ENCODE assay signal across 8 cellular contexts in the genomic region with DNA sequence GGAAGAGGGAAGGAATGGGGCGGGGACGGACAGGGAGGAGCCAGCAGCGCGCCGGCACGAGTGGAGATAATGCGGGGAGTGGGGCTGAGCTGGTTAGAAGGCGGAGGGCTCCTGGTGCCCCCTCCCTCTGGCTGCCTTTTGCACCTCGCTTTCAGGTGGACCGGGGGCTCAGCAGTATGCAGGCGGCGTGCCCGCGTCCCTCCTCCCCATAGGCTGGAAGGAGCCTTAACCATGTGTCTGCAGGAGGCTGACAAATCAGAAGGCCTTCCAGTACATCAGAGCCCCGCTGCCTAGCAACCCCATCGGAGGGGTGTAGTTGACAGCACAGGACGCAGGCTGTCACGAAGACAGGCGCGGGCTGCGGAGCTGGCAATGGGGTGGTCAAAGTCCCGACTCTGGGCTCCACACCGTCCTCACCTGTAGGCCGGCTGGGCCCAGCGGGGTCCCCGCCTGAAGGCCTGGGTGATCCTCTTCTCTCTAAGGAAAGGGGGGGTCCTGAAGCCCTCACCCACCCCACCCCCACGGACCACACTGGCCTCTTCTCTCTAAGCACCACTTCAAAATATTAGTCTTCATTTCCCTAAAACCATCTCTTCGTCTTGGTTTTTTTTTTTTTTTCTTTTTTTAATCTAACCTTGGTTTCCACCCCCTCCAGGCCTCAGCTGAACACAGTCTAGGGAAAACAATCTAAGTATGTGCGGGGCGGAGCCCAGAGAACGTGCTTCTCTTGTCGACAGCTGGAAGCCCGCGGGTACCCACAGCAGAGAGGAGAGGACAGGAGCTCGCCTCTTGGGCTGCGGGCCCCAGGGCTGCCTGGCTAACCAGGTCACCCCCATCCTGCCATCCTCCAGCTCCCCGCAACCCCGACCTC. TPM values are rescaled to one million over a fixed set of nuclear protein-coding genes. Genes with fewer than 3 reads are reported as not detected.
DNase-seq lines count a peak whose midpoint lies in the region; ATAC-seq and TF ChIP-seq lines count a peak whose summit lies in the region.

No MANE protein-coding gene starts in this region.

- WGBS in esophagus squamous epithelium, 2 donors: 15 to 22% methylated on average over 6 to 22 of the region's 38 CpGs
- WGBS in stomach, 5 donors: 3 to 13% (median 7%) methylated on average over 31 to 38 of the region's 38 CpGs

- peaks cover 66% of the 10 kb centered on the region for H3K4me1 ChIP-seq in CD4-positive, alpha-beta memory T cell (ENCODE audit: insufficient read depth, low read length)
- peaks cover 28% of the 10 kb centered on the region for H3K4me1 ChIP-seq in NT2/D1 (ENCODE audit: insufficient read depth, insufficient read length)
- peaks cover 22 to 56% (median 24%) of the 10 kb centered on the region in 3 donors for H3K4me1 ChIP-seq in esophagus squamous epithelium
- peaks cover 10 to 43% of the 10 kb centered on the region in 2 donors for H3K4me1 ChIP-seq in muscle layer of duodenum (ENCODE audit: control insufficient read depth in 1 of 2, insufficient read depth in 2 of 2, low read length in 2 of 2)
- peaks cover 44 to 63% (median 54%) of the 10 kb centered on the region in 4 donors for H3K4me1 ChIP-seq in stomach

- H3K9me3 ChIP-seq in CD4-positive, alpha-beta memory T cell (ENCODE audit: control insufficient read depth in 1 of 2, low read length in 2 of 2): no peaks in the 10 kb centered on the region
- no peaks in the 10 kb centered on the region for H3K9me3 ChIP-seq in NT2/D1 (ENCODE audit: insufficient read depth, low read length)
- no peaks in the 10 kb centered on the region for H3K9me3 ChIP-seq in esophagus squamous epithelium
- H3K9me3 ChIP-seq in muscle layer of duodenum (ENCODE audit: control insufficient read depth in 1 of 2, low read length in 2 of 2): no peaks in the 10 kb centered on the region
- no peaks in the 10 kb centered on the region for H3K9me3 ChIP-seq in stomach

- peak; percentile 29 to 84 (median 62) for DNase-seq in CD4-positive, alpha-beta memory T cell
- peak; percentile 79 for DNase-seq in NT2/D1 (ENCODE audit: low read depth, low spot score)
- peak; percentile 71 for DNase-seq in activated T-cell treated with anti-CD3 and anti-CD28 coated beads, Interleukin-2, amount 50 U/mL, for 1 hour
- DNase-seq in esophagus squamous epithelium (lab: John Stamatoyannopoulos, UW): peak; percentile 59
- DNase-seq in stomach: peak; percentile 78

- no peaks in the 10 kb centered on the region for H3K27me3 ChIP-seq in CD4-positive, alpha-beta memory T cell (ENCODE audit: insufficient read depth, low read length)
- no peaks in the 10 kb centered on the region for H3K27me3 ChIP-seq in NT2/D1 (ENCODE audit: insufficient read depth, insufficient read length)
- H3K27me3 ChIP-seq in esophagus squamous epithelium: no peaks in the 10 kb centered on the region
- no peaks in the 10 kb centered on the region for H3K27me3 ChIP-seq in muscle layer of duodenum (ENCODE audit: low read depth, low read length)
- H3K27me3 ChIP-seq in stomach: no peaks in the 10 kb centered on the region

- no peaks in the 10 kb centered on the region for H3K36me3 ChIP-seq in CD4-positive, alpha-beta memory T cell (ENCODE audit: insufficient read depth, low read length)
- H3K36me3 ChIP-seq in NT2/D1 (ENCODE audit: insufficient read depth, insufficient read length, low read length) (peaks cover 25% of the 10 kb centered on the region), esophagus squamous epithelium (peaks cover 0 to 13% (median 0%) of the 10 kb centered on the region in 3 donors), muscle layer of duodenum (ENCODE audit: control insufficient read depth in 1 of 2, insufficient read depth in 2 of 2, low read length in 2 of 2) (peaks cover 0 to 6% of the 10 kb centered on the region in 2 donors), stomach (peaks cover 0 to 24% (median 8%) of the 10 kb centered on the region in 4 donors)

- POLR2A ChIA-PET in CD4-positive, alpha-beta memory T cell (lab: Charles Lee; ENCODE audit: partially characterized antibody): interaction anchor here (0.7 to 3.4 kb wide), 14 partner anchors 9 to 271 kb away, joined by 3 to 22 read pairs (median 4); a partner anchor contains a TSS

- no peaks in the 10 kb centered on the region for H3K9me3 Mint-ChIP-seq in CD4-positive, alpha-beta memory T cell

- peaks cover 10 to 14% of the 10 kb centered on the region in 2 donors for H3K36me3 Mint-ChIP-seq in CD4-positive, alpha-beta memory T cell

- ATAC-seq in GM19372 (IDR thresholded peaks at IDR 0.05; ENCODE audit: low read depth, unreplicated experiment) (peak; percentile 50), HG03457 (IDR thresholded peaks at IDR 0.05; ENCODE audit: unreplicated experiment) (peak; percentile 36)

- peaks cover 36 to 75% (median 53%) of the 10 kb centered on the region in 4 donors for H3K4me1 Mint-ChIP-seq in CD4-positive, alpha-beta memory T cell

- intact Hi-C loops in CD4-positive, alpha-beta memory T cell (cut with micrococcal nuclease): loop anchor here (2.0 to 5.0 kb wide), 3 partner anchors 35 to 136 kb away; a partner anchor contains a TSS
- intact Hi-C loops in esophagus squamous epithelium (cut with DNase I): no loop called here
- intact Hi-C loops in stomach (cut with DNase I; ENCODE audit: low total_unique reads): no loop called here

- H3K27ac ChIP-seq in CD4-positive, alpha-beta memory T cell (ENCODE audit: low read depth, low read length): peak overlapping the region; percentile 80
- H3K27ac ChIP-seq in esophagus squamous epithelium (peak overlapping the region; percentile 76 to 92 (median 84)), muscle layer of duodenum (ENCODE audit: low read length) (peak overlapping the region; percentile 51), stomach (peak overlapping the region; percentile 88 to 95 (median 91))

- TF ChIP-seq CTCF in esophagus squamous epithelium (IDR thresholded peaks at IDR 0.05): no peak
- TF ChIP-seq CTCF in stomach (IDR thresholded peaks at IDR 0.05): no peak

- TF ChIP-seq POLR2A in esophagus squamous epithelium (IDR thresholded peaks at IDR 0.05): peak in 1 of 4 donors; percentile 9
- TF ChIP-seq POLR2A in stomach (IDR thresholded peaks at IDR 0.05): no peak

- TF ChIP-seq EP300 in stomach (IDR thresholded peaks at IDR 0.05): no peak

- CTCF ChIA-PET in CD4-positive, alpha-beta memory T cell (lab: Charles Lee; ENCODE audit: partially characterized antibody): interaction anchor here (0.7 to 1.6 kb wide), 8 partner anchors 13 to 655 kb away, joined by 3 to 6 read pairs (median 3); no protein-coding TSS in a partner anchor

- peak overlapping the region; percentile 95 to 99 (median 95) for H3K27ac Mint-ChIP-seq in CD4-positive, alpha-beta memory T cell

- no peaks in the 10 kb centered on the region for H3K27me3 Mint-ChIP-seq in CD4-positive, alpha-beta memory T cell

- H3K4me3 Mint-ChIP-seq in CD4-positive, alpha-beta memory T cell: peak overlapping the region; percentile 62 to 86 (median 82)

- peak overlapping the region; percentile 29 to 55 for H3K4me3 ChIP-seq in CD4-positive, alpha-beta memory T cell (ENCODE audit: low read length in 2 of 2)
- H3K4me3 ChIP-seq in NT2/D1 (ENCODE audit: insufficient read length, low read depth): peak overlapping the region; percentile 26
- H3K4me3 ChIP-seq in esophagus squamous epithelium: peak overlapping the region; percentile 58 to 85 (median 72)
- peak overlapping the region; percentile 61 to 77 for H3K4me3 ChIP-seq in muscle layer of duodenum (ENCODE audit: low read depth in 1 of 2, low read length in 2 of 2)
- H3K4me3 ChIP-seq in stomach: peak overlapping the region; percentile 60 to 78 (median 63)

- peak overlapping the region; percentile 66 for H3K9ac ChIP-seq in NT2/D1 (ENCODE audit: insufficient read length, low read depth)

RNA-seq across cellular contexts. Expression of a gene that starts 44.5 kb away (rescaled TPM):
- total RNA-seq in CD4-positive, alpha-beta memory T cell: 100 to 1,000 TPM in 1 of 2 experiments, 10 to 100 TPM in 1; 98.7 to 101 TPM
- polyA plus RNA-seq in CD4-positive, alpha-beta memory T cell: 10 to 100 TPM in 1 of 2 donors, 1 to 10 TPM in 1; 7.7 to 20.6 TPM
- 10 to 100 TPM; 20.7 to 26.3 (median 23.9) TPM for total RNA-seq in esophagus squamous epithelium
- total RNA-seq in stomach: 10 to 100 TPM in 4 of 5 donors, 1 to 10 TPM in 1; 5.8 to 72.8 (median 17.1) TPM
- 1 to 10 TPM; 7.8 to 9.0 (median 8.0) TPM for polyA plus RNA-seq in stomach

Comparison
In these comparisons a context has a peak if more than half of its experiments do, and no peak if none do; other contexts are left out.
1. Peak in every context shown above with its lines: DNase-seq, ATAC-seq, H3K4me3 ChIP-seq and H3K27ac ChIP-seq.